ENCODE assay signal across 8 cellular contexts in genomic region chr6:22149501-22150490, GRCh38.
A peak's percentile ranks its signal among the peaks of the same experiment; 100 is the strongest.
DNase-seq lines count a peak whose midpoint lies in the region; ATAC-seq lines count a peak whose summit lies in the region.
"Had no signal": no experiment of that assay in that cellular context is flagged by ENCODE, and none has a peak within 500 bp of the region (broad histone marks: within the 10 kb centered on the region; RNA-seq: fewer than 3 reads in every experiment).

No MANE protein-coding gene starts in this region.

- H3K27ac Mint-ChIP-seq in activated T-cell treated with anti-CD3 and anti-CD28 coated beads, Interleukin-2, amount 50 U/mL, for 24 hours, result no peak overlapping the region

- no peak overlapping the region for H3K4me3 Mint-ChIP-seq in activated T-cell treated with anti-CD3 and anti-CD28 coated beads, Interleukin-2, amount 50 U/mL, for 24 hours

- peaks cover 51% of the 10 kb centered on the region for H3K27me3 Mint-ChIP-seq in activated T-cell treated with anti-CD3 and anti-CD28 coated beads, Interleukin-2, amount 50 U/mL, for 24 hours

- intact Hi-C loops in left ventricle myocardium superior (cut with micrococcal nuclease), result no loop called here

- ATAC-seq in left ventricle myocardium superior, result peak; percentile 87

- peaks cover 26% of the 10 kb centered on the region for H3K4me1 Mint-ChIP-seq in activated T-cell treated with anti-CD3 and anti-CD28 coated beads, Interleukin-2, amount 50 U/mL, for 24 hours (ENCODE audit: low read depth)

- DNase-seq in LHCN-M2 (ENCODE audit: low read depth) (peak; percentile 78), SHP77 treated with DMSO at 0.1 percent for 48 hours (lab: John Stamatoyannopoulos, UW) (peak; percentile 95), left ventricle myocardium superior (no peak), stromal cell of bone marrow (ENCODE audit: low read depth) (peak; percentile 8), NCI-H1048 (lab: John Stamatoyannopoulos, UW) (no peak)
- no peak for DNase-seq in activated T-cell treated with anti-CD3 and anti-CD28 coated beads, Interleukin-2, amount 50 U/mL, for 48 hours
- DNase-seq in activated T-cell treated with anti-CD3 and anti-CD28 coated beads, Interleukin-2, amount 50 U/mL, for 24 hours, result no peak
- DNase-seq: activated CD4-positive, alpha-beta T cell treated with anti-CD3 and anti-CD28 coated beads, Interleukin-2, amount 50 U/mL, for 48 hours had no signal

- H3K9me3 Mint-ChIP-seq in activated T-cell treated with anti-CD3 and anti-CD28 coated beads, Interleukin-2, amount 50 U/mL, for 24 hours, result no peaks in the 10 kb centered on the region

- H3K36me3 Mint-ChIP-seq in activated T-cell treated with anti-CD3 and anti-CD28 coated beads, Interleukin-2, amount 50 U/mL, for 24 hours (ENCODE audit: low read depth), result no peaks in the 10 kb centered on the region

Comparison
In these comparisons a context has a peak if more than half of its experiments do, and no peak if none do; other contexts are left out.
1. DNase-seq: peak in LHCN-M2 (single experiment), SHP77 treated with DMSO at 0.1 percent for 48 hours (single experiment) and stromal cell of bone marrow (single experiment); none in left ventricle myocardium superior (single experiment), activated T-cell treated with anti-CD3 and anti-CD28 coated beads, Interleukin-2, amount 50 U/mL, for 48 hours (0 of 2), NCI-H1048 (single experiment) and activated T-cell treated with anti-CD3 and anti-CD28 coated beads, Interleukin-2, amount 50 U/mL, for 24 hours (single experiment).